Comparison of ENCODE assay signal across 24 cellular contexts in genomic region chr1:34905098-34905459, GRCh38. TPM values are rescaled to one million over a fixed set of nuclear protein-coding genes. Genes with fewer than 3 reads are reported as not detected.
"Had no signal": no experiment of that assay in that cellular context is flagged by ENCODE, and none has a peak within 500 bp of the region (broad histone marks: within the 10 kb centered on the region; RNA-seq: fewer than 3 reads in every experiment).

No MANE protein-coding gene starts in this region.

- ATAC-seq: foreskin keratinocyte; gastroesophageal sphincter; left cardiac atrium; left lung; left ventricle myocardium superior; naive thymus-derived CD4-positive, alpha-beta T cell had no signal

- H3K4me1 ChIP-seq: esophagus muscularis mucosa, foreskin keratinocyte, gastroesophageal sphincter, heart left ventricle, left lung, lower lobe of right lung had no signal

- H3K36me3 ChIP-seq: esophagus muscularis mucosa, gastroesophageal sphincter, heart left ventricle, left lung, lower lobe of right lung had no signal

- H3K4me2 ChIP-seq: hepatocyte had no signal

- H3K79me2 ChIP-seq: hepatocyte had no signal

- H3K9me3 ChIP-seq: esophagus muscularis mucosa, gastroesophageal sphincter, heart left ventricle, left lung, lower lobe of right lung had no signal

- H3K27ac ChIP-seq: coronary artery, esophagus muscularis mucosa, foreskin keratinocyte, gastroesophageal sphincter, heart left ventricle, hepatocyte, left lung, lower lobe of right lung had no signal

- H3K36me3 Mint-ChIP-seq: naive thymus-derived CD4-positive, alpha-beta T cell had no signal

- H3K4me3 Mint-ChIP-seq: naive thymus-derived CD4-positive, alpha-beta T cell had no signal

- FAIRE-seq: endothelial cell of umbilical vein, frontal cortex, islet of Langerhans, keratinocyte had no signal

- H2AFZ ChIP-seq: hepatocyte had no signal

- H3K4me3 ChIP-seq: coronary artery, dorsolateral prefrontal cortex, esophagus muscularis mucosa, gastroesophageal sphincter, heart left ventricle, hepatocyte, left lung, lower lobe of right lung had no signal

- H3K27ac Mint-ChIP-seq: naive thymus-derived CD4-positive, alpha-beta T cell had no signal

- DNase-seq: dermis blood vessel endothelial cell; effector CD4-positive, alpha-beta T cell; effector memory CD4-positive, alpha-beta T cell; foreskin keratinocyte; heart left ventricle; hypothalamus; left cardiac atrium; left lung; left ventricle myocardium superior; lower lobe of right lung; mesenchymal stem cell; midbrain; naive thymus-derived CD4-positive, alpha-beta T cell had no signal

RNA-seq across cellular contexts. Expression of gene DLGAP3, which starts 24.4 kb away (rescaled TPM):
- total RNA-seq: fibroblast of lung, foreskin keratinocyte, lung microvascular endothelial cell had no signal
- polyA plus RNA-seq: fibroblast of lung, keratinocyte had no signal
